9 cellular contexts compared by ENCODE assay signal in the genomic region with DNA sequence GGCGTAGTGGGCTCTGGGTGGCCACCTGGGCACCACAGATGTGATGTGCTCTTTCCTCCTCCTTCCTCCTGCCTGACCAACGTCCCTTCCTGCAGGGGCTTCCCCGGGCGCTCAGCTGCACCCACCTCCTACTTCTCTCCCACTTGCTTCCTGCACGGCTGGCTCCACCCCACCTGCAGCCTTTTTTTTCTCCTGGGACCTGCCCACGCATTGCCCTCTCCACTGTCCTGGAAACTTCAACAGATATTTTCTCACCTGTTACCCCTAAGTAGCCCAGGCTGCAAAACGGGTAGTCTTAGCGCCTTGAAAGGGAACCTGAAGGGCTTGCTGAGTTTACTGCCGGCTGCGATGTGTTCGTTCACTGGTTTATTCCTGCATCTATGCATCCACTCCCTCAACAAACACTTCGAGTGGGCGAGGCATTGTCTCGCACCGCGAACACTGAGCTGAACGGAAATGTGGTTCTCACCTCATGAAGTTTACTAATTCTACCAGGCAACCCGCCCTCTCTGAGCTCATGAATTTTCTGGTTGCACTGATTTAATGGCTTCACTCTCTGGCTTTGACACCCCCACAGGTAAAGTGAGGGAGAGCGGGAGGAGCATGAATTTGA.
DNase-seq lines count a peak whose midpoint lies in the region; ATAC-seq and TF ChIP-seq lines count a peak whose summit lies in the region.
"Had no signal": no experiment of that assay in that cellular context is flagged by ENCODE, and none has a peak within 500 bp of the region (broad histone marks: within the 10 kb centered on the region; RNA-seq: fewer than 3 reads in every experiment).

No MANE protein-coding gene starts in this region.

- DNase-seq in activated CD8-positive, alpha-beta memory T cell treated with anti-CD3 and anti-CD28 coated beads, Interleukin-2, amount 50 U/mL, for 1 hour (ENCODE audit: extremely low read depth), result peak; percentile 59
- no peak for DNase-seq in nephron progenitor cell
- DNase-seq in KG1 (lab: John Stamatoyannopoulos, UW), result no peak
- no peak for DNase-seq in NK-92 treated with Interleukin-12 subunit alpha and Interleukin-12 subunit beta, amount 100 ng/mL, for 24 hours (lab: John Stamatoyannopoulos, UW)
- no peak for DNase-seq in NCI-H2029 treated with DMSO at 0.1 percent for 48 hours (lab: John Stamatoyannopoulos, UW)
- no peak for DNase-seq in kidney glomerular epithelial cell (lab: John Stamatoyannopoulos, UW)
- DNase-seq: IMR-90 had no signal

- peaks cover 30% of the 10 kb centered on the region for H3K4me1 Mint-ChIP-seq in nephron progenitor cell

- H3K9me3 Mint-ChIP-seq in nephron progenitor cell, result no peaks in the 10 kb centered on the region

- H3K27ac Mint-ChIP-seq in nephron progenitor cell, result peak overlapping the region; percentile 86

- H3K36me3 Mint-ChIP-seq in nephron progenitor cell (ENCODE audit: low read depth), result no peaks in the 10 kb centered on the region

- no peak overlapping the region for H3K4me3 Mint-ChIP-seq in nephron progenitor cell

- peaks cover 17% of the 10 kb centered on the region for H3K27me3 Mint-ChIP-seq in nephron progenitor cell (ENCODE audit: low read depth, poor library complexity)

- ATAC-seq in GM18868 (IDR thresholded peaks at IDR 0.05; ENCODE audit: unreplicated experiment) (peak; percentile 74), HG03103 (IDR thresholded peaks at IDR 0.05; ENCODE audit: low read depth, unreplicated experiment) (peak; percentile 65)

- no peak for TF ChIP-seq CTCF in nephron progenitor cell (IDR thresholded peaks at IDR 0.05)
